ENCODE assay signal across 33 cellular contexts in the genomic region with DNA sequence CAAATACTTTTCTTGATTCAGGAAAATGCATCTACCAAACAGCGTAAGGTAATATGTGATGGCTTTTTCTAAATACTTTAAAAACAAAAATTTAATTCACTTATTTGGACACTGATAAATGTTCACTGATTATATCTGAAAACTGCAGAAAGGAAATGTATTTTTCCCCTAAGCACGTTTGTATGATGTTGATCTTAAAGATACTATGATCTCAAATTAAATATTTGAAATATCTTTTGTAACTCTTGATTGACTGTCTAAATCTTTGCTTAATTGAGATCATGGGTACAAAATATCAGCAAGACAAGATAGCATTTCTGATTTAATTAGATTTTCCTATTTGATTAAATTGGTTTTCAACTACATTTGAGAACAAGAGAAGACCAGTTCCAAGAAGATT.
"Had no signal": no experiment of that assay in that cellular context is flagged by ENCODE, and none has a peak within 500 bp of the region (broad histone marks: within the 10 kb centered on the region; RNA-seq: fewer than 3 reads in every experiment).

No MANE protein-coding gene starts in this region.

- ATAC-seq: activated CD4-positive, alpha-beta T cell treated with anti-CD3 and anti-CD28 coated beads for 36 hours; activated CD4-positive, CD25-positive, alpha-beta regulatory T cell treated with anti-CD3 and anti-CD28 coated beads, Interleukin-2, amount 50 U/mL, for 24 hours; activated CD8-positive, alpha-beta memory T cell treated with anti-CD3 and anti-CD28 coated beads, Interleukin-2, amount 10 ng/mL, durations not matched to agents 7 days and 5 days; activated CD8-positive, alpha-beta T cell treated with anti-CD3 and anti-CD28 coated beads, Interleukin-2, amount 10 ng/mL, durations not matched to agents 7 days and 5 days; WTC11 had no signal

- FAIRE-seq: bronchial epithelial cell, TTC549 had no signal

- H3K4me1 ChIP-seq: adrenal gland, ascending aorta had no signal

- H3K27ac ChIP-seq: adrenal gland, ascending aorta, cardiac muscle cell, WERI-Rb-1 had no signal

- H3K27me3 ChIP-seq: adrenal gland, ascending aorta, cardiac muscle cell had no signal

- H3K9me3 ChIP-seq: adrenal gland, ascending aorta had no signal

- H3K4me3 ChIP-seq: adrenal gland, ascending aorta, cardiac muscle cell had no signal

- H3K36me3 ChIP-seq: adrenal gland, ascending aorta, cardiac muscle cell, WERI-Rb-1 had no signal

- DNase-seq: activated CD4-positive, alpha-beta memory T cell treated with anti-CD3 and anti-CD28 coated beads, Interleukin-2, amount 10 ng/mL, durations not matched to agents 7 days and 5 days; activated CD4-positive, alpha-beta T cell treated with anti-CD3 and anti-CD28 coated beads for 1 hour; activated CD4-positive, alpha-beta T cell treated with anti-CD3 and anti-CD28 coated beads for 36 hours; activated CD4-positive, alpha-beta T cell treated with anti-CD3 and anti-CD28 coated beads for 48 hours; activated CD4-positive, alpha-beta T cell treated with anti-CD3 and anti-CD28 coated beads, Interleukin-2, amount 10 ng/mL, durations not matched to agents 7 days and 5 days; activated CD4-positive, alpha-beta T cell treated with anti-CD3 and anti-CD28 coated beads, Interleukin-2, amount 50 U/mL, for 48 hours; activated CD4-positive, CD25-positive, alpha-beta regulatory T cell; activated CD8-positive, alpha-beta memory T cell treated with anti-CD3 and anti-CD28 coated beads for 24 hours; activated CD8-positive, alpha-beta memory T cell treated with anti-CD3 and anti-CD28 coated beads, Interleukin-2, amount 10 ng/mL, durations not matched to agents 7 days and 5 days; activated CD8-positive, alpha-beta memory T cell treated with anti-CD3 and anti-CD28 coated beads, Interleukin-2, amount 50 U/mL, for 48 hours; activated CD8-positive, alpha-beta T cell treated with anti-CD3 and anti-CD28 coated beads, Interleukin-2, amount 10 ng/mL, durations not matched to agents 7 days and 5 days; activated effector memory CD4-positive, alpha-beta T cell treated with Interleukin-2 at 50 U/mL for 16 hours; activated gamma-delta T cell; activated naive CD4-positive, alpha-beta T cell treated with anti-CD3 and anti-CD28 coated beads, Interleukin-2, amount 10 ng/mL, durations not matched to agents 7 days and 5 days; activated naive CD4-positive, alpha-beta T cell treated with Interleukin-2 at 50 U/mL for 16 hours; activated naive CD8-positive, alpha-beta T cell treated with anti-CD3 and anti-CD28 coated beads for 36 hours; activated T-cell treated with anti-CD3 and anti-CD28 coated beads, Interleukin-2, amount 50 U/mL, for 24 hours; activated T-cell treated with anti-CD3 and anti-CD28 coated beads, Interleukin-2, amount 50 U/mL, for 48 hours; adrenal gland; amygdala; anterior cingulate cortex; caudate nucleus; cerebellar nuclear complex; T-helper 1 cell; T-helper 2 cell; T-helper 9 cell; WERI-Rb-1 had no signal
